8 cellular contexts compared by ENCODE assay signal in the genomic region with DNA sequence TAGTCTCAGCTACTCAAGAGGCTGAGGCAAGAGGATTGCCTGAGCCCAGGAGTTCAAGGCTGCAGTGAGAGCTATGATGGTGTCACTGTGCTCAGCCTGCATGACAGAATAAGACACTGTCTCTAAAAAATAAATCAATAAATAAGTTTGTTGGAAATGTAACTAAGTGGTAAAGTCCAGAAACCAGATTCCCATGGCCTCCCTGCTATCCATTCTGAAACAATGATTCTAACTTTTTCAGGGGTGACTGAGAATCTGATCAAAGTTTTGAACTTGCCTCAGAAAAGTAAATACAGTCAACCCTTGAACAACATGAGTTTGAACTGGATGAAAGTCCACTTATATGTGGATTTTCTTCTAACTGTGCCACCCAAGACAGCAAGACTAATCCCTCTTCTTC.
"Had no signal": no experiment of that assay in that cellular context is flagged by ENCODE, and none has a peak within 500 bp of the region (broad histone marks: within the 10 kb centered on the region; RNA-seq: fewer than 3 reads in every experiment).

No MANE protein-coding gene starts in this region.

- H3K4me3 Mint-ChIP-seq: GM23338, H9 had no signal

- H3K9me3 Mint-ChIP-seq: GM23338, H9 had no signal

- H3K4me2 ChIP-seq: GM23338 had no signal

- H3K27ac Mint-ChIP-seq: GM23338, H9 had no signal

- H3K4me1 Mint-ChIP-seq: GM23338, H9 had no signal

- H3K27ac ChIP-seq: HL-60 had no signal

- H2AFZ ChIP-seq: GM23338 had no signal

- H3K4me3 ChIP-seq: GM23338, K562 had no signal

- DNase-seq: H9, HCEC 1CT, IMR-90 had no signal

- ATAC-seq: GM23338, K562 had no signal

- FAIRE-seq: H1, H54, K562 had no signal
